ENCODE assay signal across 9 cellular contexts in the genomic region with DNA sequence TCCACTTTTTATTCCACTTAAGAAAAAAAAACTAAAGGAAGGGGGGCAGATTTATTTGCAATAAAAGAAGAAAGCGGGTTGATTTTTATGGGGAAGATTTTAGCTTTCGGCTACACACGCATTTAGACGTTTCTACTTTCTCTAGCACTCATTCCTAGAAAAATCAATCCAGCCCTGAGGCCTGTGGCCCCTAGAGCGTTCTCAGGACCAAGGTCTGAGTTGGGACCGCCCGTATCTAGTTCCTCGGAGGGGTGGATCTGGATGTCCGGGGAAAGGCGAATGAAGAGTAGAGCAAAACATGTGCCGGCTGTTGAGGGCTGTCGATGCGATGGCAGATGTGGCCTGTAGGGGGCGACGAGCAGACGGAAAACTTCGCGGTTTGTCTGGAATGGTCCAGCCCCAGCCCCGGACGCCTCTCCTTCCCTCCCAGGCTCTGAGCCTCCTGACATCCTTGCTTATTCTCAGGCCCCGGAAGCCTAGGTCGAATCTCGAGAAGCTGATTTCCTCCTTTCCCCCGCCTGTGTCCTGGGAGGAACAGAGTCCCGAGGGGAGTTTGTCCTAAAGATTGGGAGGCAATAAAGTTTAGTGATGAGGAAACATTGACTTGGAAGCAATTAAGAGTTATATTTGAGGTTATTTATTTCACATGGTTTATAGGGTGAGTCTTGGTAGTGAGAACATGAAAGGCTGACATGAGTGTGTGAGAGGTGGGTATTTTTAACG. TPM values are rescaled to one million over a fixed set of nuclear protein-coding genes. Genes with fewer than 3 reads are reported as not detected.
DNase-seq lines count a peak whose midpoint lies in the region; ATAC-seq, FAIRE-seq and TF ChIP-seq lines count a peak whose summit lies in the region.
"Had no signal": no experiment of that assay in that cellular context is flagged by ENCODE, and none has a peak within 500 bp of the region (broad histone marks: within the 10 kb centered on the region; RNA-seq: fewer than 3 reads in every experiment).

No MANE protein-coding gene starts in this region.

- FAIRE-seq in A549 (lab: Jason Lieb, UNC), result peak; percentile 39

- no peaks in the 10 kb centered on the region for H3K9me3 ChIP-seq in A549
- peaks cover 0 to 2% of the 10 kb centered on the region in 2 donors for H3K9me3 ChIP-seq in ascending aorta
- no peaks in the 10 kb centered on the region for H3K9me3 ChIP-seq in iPS DF 6.9 (ENCODE audit: control insufficient read depth, insufficient read depth, low read length)

- POLR2A ChIA-PET in A549 (lab: Yijun Ruan, JAX), result no interaction called here

- H3K27me3 ChIP-seq in ascending aorta, result peaks cover 46% of the 10 kb centered on the region
- H3K27me3 ChIP-seq in iPS DF 6.9 (ENCODE audit: control insufficient read depth, insufficient read depth, low read length), result no peaks in the 10 kb centered on the region; the same call in 1 of the 2 replicates

- WGBS in A549 (ENCODE audit: missing lambda C conversion rate), result 16% methylated on average over 24 of the region's 26 CpGs
- WGBS in iPS DF 6.9 (ENCODE audit: insufficient coverage, insufficient read length), result no CpG with 5 or more reads among the region's 26 CpGs

- TF ChIP-seq CTCF in A549 (IDR thresholded peaks at IDR 0.05) (peak; percentile 64), ascending aorta (IDR thresholded peaks at IDR 0.05) (peak in 2 of 3 experiments; percentile 43 to 48)

- DNase-seq in A549 (ENCODE audit: low read depth in 1 of 2, low spot score in 1 of 2) (peak; percentile 68 to 72), EL (peak; percentile 74), NCI-H82 treated with DMSO at 0.1 percent for 48 hours (lab: John Stamatoyannopoulos, UW; ENCODE audit: unreplicated experiment) (peak; percentile 57), ascending aorta (ENCODE audit: low spot score in 2 of 2) (no peak), iPS DF 6.9 (ENCODE audit: low read depth, low spot score) (peak; percentile 89), cerebellum (ENCODE audit: low spot score) (no peak)
- peak; percentile 25 to 28 for DNase-seq in stimulated activated CD8-positive, alpha-beta memory T cell treated with anti-CD3 and anti-CD28 coated beads, Interleukin-7, amount 100 ng/mL, for 48 hours (ENCODE audit: extremely low read depth in 1 of 2, low read depth in 1 of 2)

- H3K27ac ChIP-seq in A549, result no peak overlapping the region
- H3K27ac ChIP-seq in ascending aorta, result no peak overlapping the region
- H3K27ac ChIP-seq in iPS DF 6.9 (ENCODE audit: low read length), result no peak overlapping the region
- H3K27ac ChIP-seq: parathyroid adenoma had no signal

- H3K4me1 ChIP-seq in A549 (no peaks in the 10 kb centered on the region), ascending aorta (peaks cover 8 to 10% of the 10 kb centered on the region in 2 donors), iPS DF 6.9 (ENCODE audit: control insufficient read depth, insufficient read depth, low read length) (peaks cover 7% of the 10 kb centered on the region)
- H3K4me1 ChIP-seq: parathyroid adenoma had no signal

- TF ChIP-seq POLR2A in A549 (IDR thresholded peaks at IDR 0.05; ENCODE audit: low read length), result no peak

- H3K36me3 ChIP-seq in ascending aorta (no peaks in the 10 kb centered on the region), iPS DF 6.9 (ENCODE audit: control insufficient read depth, insufficient read depth, low read length) (no peaks in the 10 kb centered on the region)

- ATAC-seq in A549, result peak; percentile 66 to 89
- ATAC-seq in HG03175 (IDR thresholded peaks at IDR 0.05; ENCODE audit: unreplicated experiment), result peak; percentile 57

- peak overlapping the region; percentile 65 for H3K4me2 ChIP-seq in A549

- CTCF ChIA-PET in A549 (lab: Yijun Ruan, JAX), result interaction anchor here (0.7 to 3.1 kb wide), 21 partner anchors 8 to 474 kb away, joined by 3 to 17 read pairs (median 3); no protein-coding TSS in a partner anchor

- no peak for TF ChIP-seq EP300 in A549 (IDR thresholded peaks at IDR 0.05)

- peak; percentile 62 to 63 for TF ChIP-seq RAD21 in A549 (conservative IDR thresholded peaks at IDR 0.05 in 1 of 2, IDR thresholded peaks at IDR 0.05 in 1 of 2)

- intact Hi-C loops in ascending aorta (cut with DNase I), result no loop called here

- H3K4me3 ChIP-seq in A549, result no peak overlapping the region
- no peak overlapping the region for H3K4me3 ChIP-seq in ascending aorta
- no peak overlapping the region; the same call in 1 of the 2 replicates for H3K4me3 ChIP-seq in iPS DF 6.9 (ENCODE audit: low read length)

TF ChIP-seq in A549, 52 proteins besides CTCF, POLR2A, EP300 and RAD21:
- TF ChIP-seq FOSB (CRISPR knock-in tag; IDR thresholded peaks at IDR 0.05) (no peak), SMC3 (IDR thresholded peaks at IDR 0.05) (peak; percentile 60), NFE2L2 (conservative IDR thresholded peaks at IDR 0.05; ENCODE audit: low read length) (no peak)
- TF ChIP-seq, protein P1, sequence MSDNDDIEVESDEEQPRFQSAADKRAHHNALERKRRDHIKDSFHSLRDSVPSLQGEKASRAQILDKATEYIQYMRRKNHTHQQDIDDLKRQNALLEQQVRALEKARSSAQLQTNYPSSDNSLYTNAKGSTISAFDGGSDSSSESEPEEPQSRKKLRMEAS (IDR thresholded peaks at IDR 0.05), result peak; percentile 75

RNA-seq across cellular contexts. Expression of gene FOXD3, which starts 5.2 kb away (rescaled TPM):
- polyA plus RNA-seq in A549 (2011; rRNA removed) (0.09 and 0.19 TPM in 2 replicates), A549 (2017; fragmentation: RNase III; extraction: RNeasy Plus Mini Kit Qiagen cat#74134 plus additional on column Dnase treatment) (0.22 to 0.34 TPM (median 0.30 TPM) in 3 replicates)
- 0.21 and 0.60 TPM in 2 replicates for polyA plus RNA-seq in A549 (2012; cell fraction: cytosol; rRNA removed)
- 0.53 and 0.74 TPM in 2 replicates for polyA plus RNA-seq in A549 (2012; cell fraction: nucleus; rRNA removed)
- polyA minus RNA-seq in A549 (2011; rRNA and poly(A)+ RNA removed), result 0.15 and 0.29 TPM in 2 replicates
- total RNA-seq in ascending aorta (not detected), cerebellum (not detected)

RNA-seq across cellular contexts. Expression of gene ALG6, which starts 39.8 kb away (rescaled TPM):
- polyA plus RNA-seq in A549 (2011; rRNA removed) (14.2 and 19.6 TPM in 2 replicates), A549 (2017; fragmentation: RNase III; extraction: RNeasy Plus Mini Kit Qiagen cat#74134 plus additional on column Dnase treatment) (8.3 to 8.5 TPM (median 8.3 TPM) in 3 replicates)
- 3.3 and 3.4 TPM in 2 replicates for polyA plus RNA-seq in A549 (2012; cell fraction: cytosol; rRNA removed)
- polyA plus RNA-seq in A549 (2012; cell fraction: nucleus; rRNA removed), result 3.8 and 7.2 TPM in 2 replicates
- polyA minus RNA-seq in A549 (2011; rRNA and poly(A)+ RNA removed), result 4.2 and 6.0 TPM in 2 replicates
- total RNA-seq in ascending aorta (5.7 TPM), cerebellum (49.4 TPM)

Comparison
In these comparisons a context has a peak if more than half of its experiments do, and no peak if none do; other contexts are left out.
1. DNase-seq: peak in A549 (2 of 2), EL (single experiment), NCI-H82 treated with DMSO at 0.1 percent for 48 hours (single experiment), iPS DF 6.9 (single experiment) and stimulated activated CD8-positive, alpha-beta memory T cell treated with anti-CD3 and anti-CD28 coated beads, Interleukin-7, amount 100 ng/mL, for 48 hours (2 of 2); none in ascending aorta (0 of 2) and cerebellum (single experiment).